In genomic region chr11:66044757-66045156, GRCh38 we compare ENCODE assay signal across 13 cellular contexts. TPM values are rescaled to one million over a fixed set of nuclear protein-coding genes. Genes with fewer than 3 reads are reported as not detected.
DNase-seq lines count a peak whose midpoint lies in the region; ATAC-seq and TF ChIP-seq lines count a peak whose summit lies in the region.
"Had no signal": no experiment of that assay in that cellular context is flagged by ENCODE, and none has a peak within 500 bp of the region (broad histone marks: within the 10 kb centered on the region; RNA-seq: fewer than 3 reads in every experiment).

No MANE protein-coding gene starts in this region.

- no peaks in the 10 kb centered on the region for H3F3A ChIP-seq in Loucy (ENCODE audit: low read depth)

- H3K36me3 ChIP-seq in Loucy (ENCODE audit: insufficient read depth, low read length) (no peaks in the 10 kb centered on the region), body of pancreas (replicated peaks in 1 of 2; ENCODE audit: insufficient read depth in 1 of 2, low read depth in 2 of 2) (no peaks in the 10 kb centered on the region), spleen (no peaks in the 10 kb centered on the region)
- H3K36me3 ChIP-seq: HAP-1, lower lobe of right lung, uterus had no signal

- no peaks in the 10 kb centered on the region for H3K79me2 ChIP-seq in Loucy (ENCODE audit: insufficient read depth, low read length)

- H2AFZ ChIP-seq in Loucy (ENCODE audit: low read length): peak overlapping the region; percentile 64

- intact Hi-C loops in body of pancreas (cut with DNase I) (no loop called here), spleen (cut with DNase I; ENCODE audit: low total_unique reads) (no loop called here)

- no peak for TF ChIP-seq CTCF in Loucy (conservative IDR thresholded peaks at IDR 0.05; ENCODE audit: low read length)
- TF ChIP-seq CTCF in body of pancreas (IDR thresholded peaks at IDR 0.05): no peak
- TF ChIP-seq CTCF in spleen (IDR thresholded peaks at IDR 0.05 in 8 of 11, conservative IDR thresholded peaks at IDR 0.05 in 3 of 11): no peak

- H3K27ac ChIP-seq in body of pancreas (no peak overlapping the region), spleen (no peak overlapping the region)
- H3K27ac ChIP-seq: lower lobe of right lung, uterus had no signal

- peak; percentile 23 for DNase-seq in activated CD8-positive, alpha-beta memory T cell treated with anti-CD3 and anti-CD28 coated beads, Interleukin-2, amount 50 U/mL, for 4 hours
- no peak for DNase-seq in activated CD8-positive, alpha-beta memory T cell treated with anti-CD3 and anti-CD28 coated beads for 24 hours
- DNase-seq in body of pancreas (no peak), spleen (peak; percentile 16), MV-4-11 (lab: John Stamatoyannopoulos, UW) (no peak), NAMALWA (ENCODE audit: low spot score) (no peak), middle frontal gyrus (ENCODE audit: extremely low spot score, low spot score) (no peak)

- H3K27me3 ChIP-seq in Loucy (ENCODE audit: insufficient read depth, low read length, poor library complexity, severe bottlenecking) (no peaks in the 10 kb centered on the region), body of pancreas (no peaks in the 10 kb centered on the region), spleen (replicated peaks in 1 of 7) (peaks cover 0 to 27% (median 10%) of the 10 kb centered on the region in 7 donors)
- H3K27me3 ChIP-seq: uterus had no signal

- H3K9me2 ChIP-seq in Loucy (replicated peaks; ENCODE audit: low read depth, low read length): no peaks in the 10 kb centered on the region

- WGBS in body of pancreas, 2 donors: 32 to 52% methylated on average over 6 of the region's 6 CpGs
- 59 to 70% (median 60%) methylated on average over 6 of the region's 6 CpGs for WGBS in spleen, 5 donors

- peak; percentile 6 for ATAC-seq in body of pancreas

- H3K9me3 ChIP-seq in Loucy (ENCODE audit: insufficient read depth, low read depth, low read length) (no peaks in the 10 kb centered on the region), body of pancreas (no peaks in the 10 kb centered on the region), spleen (no peaks in the 10 kb centered on the region)
- H3K9me3 ChIP-seq: HAP-1, lower lobe of right lung, uterus had no signal

- no peak overlapping the region for H3K4me3 ChIP-seq in Loucy (ENCODE audit: low read length, poor library complexity, severe bottlenecking)
- H3K4me3 ChIP-seq in body of pancreas: no peak overlapping the region
- H3K4me3 ChIP-seq in spleen: peak overlapping the region in 1 of 8 donors; percentile 38
- H3K4me3 ChIP-seq: lower lobe of right lung, uterus had no signal

- no peak for TF ChIP-seq POLR2A in body of pancreas (IDR thresholded peaks at IDR 0.05)
- no peak for TF ChIP-seq POLR2A in spleen (IDR thresholded peaks at IDR 0.05)

- H3K4me1 ChIP-seq in Loucy (ENCODE audit: insufficient read depth, low read length, poor library complexity, severe bottlenecking) (peaks cover 4% of the 10 kb centered on the region), body of pancreas (peaks cover 32% of the 10 kb centered on the region), spleen (peaks cover 6 to 22% (median 14%) of the 10 kb centered on the region in 6 donors)
- H3K4me1 ChIP-seq: lower lobe of right lung, uterus had no signal

- H4K20me1 ChIP-seq in Loucy (ENCODE audit: insufficient read depth, low read length, poor library complexity, severe bottlenecking): no peaks in the 10 kb centered on the region

- no peak overlapping the region for H3K9ac ChIP-seq in Loucy (ENCODE audit: low read depth, low read length, poor library complexity, severe bottlenecking)

- H3K4me2 ChIP-seq in Loucy (ENCODE audit: low read depth, low read length, poor library complexity, severe bottlenecking): peak overlapping the region; percentile 24

RNA-seq across cellular contexts. Expression of gene GAL3ST3, which starts 4.2 kb away (rescaled TPM):
- total RNA-seq in body of pancreas (1 to 10 TPM in 1 of 2 donors, under 1 TPM in 1; 0.66 to 2.6 TPM), spleen (not detected)
- under 1 TPM; 0.03 to 0.04 (median 0.03) TPM for polyA plus RNA-seq in spleen
- total RNA-seq: lower lobe of right lung, M059J had no signal

RNA-seq across cellular contexts. Expression of gene SF3B2, which starts 7.4 kb away (rescaled TPM):
- total RNA-seq in body of pancreas: 100 to 1,000 TPM; 112 to 255 TPM
- total RNA-seq in spleen: 100 to 1,000 TPM; 139 to 195 (median 164) TPM
- polyA plus RNA-seq in spleen: 100 to 1,000 TPM in 1 of 3 donors, 10 to 100 TPM in 2; 77.5 to 104 (median 89.9) TPM

RNA-seq across cellular contexts. Expression of gene CATSPER1, which starts 18.5 kb away (rescaled TPM):
- total RNA-seq in body of pancreas (not detected), spleen (1 to 10 TPM in 3 of 7 donors, under 1 TPM in 2, not detected in 2; 0.70 to 1.2 (median 1.1) TPM)
- polyA plus RNA-seq in spleen: under 1 TPM; 0.30 to 0.51 (median 0.50) TPM
- total RNA-seq: dermis microvascular lymphatic vessel endothelial cell had no signal

RNA-seq across cellular contexts. Expression of gene PACS1, which starts 25.3 kb away (rescaled TPM):
- total RNA-seq in body of pancreas: 10 to 100 TPM; 17.5 to 19.7 TPM
- 100 to 1,000 TPM in 5 of 7 donors, 10 to 100 TPM in 2; 65.8 to 126 (median 110) TPM for total RNA-seq in spleen
- polyA plus RNA-seq in spleen: 10 to 100 TPM; 20.6 to 35.1 (median 20.9) TPM

RNA-seq across cellular contexts. Expression of gene CST6, which starts 32.9 kb away (rescaled TPM):
- not detected for total RNA-seq in body of pancreas
- not detected for total RNA-seq in spleen
- 1 to 10 TPM in 1 of 3 donors, under 1 TPM in 2; 0.76 to 1.4 (median 0.93) TPM for polyA plus RNA-seq in spleen

Comparison
In these comparisons a context has a peak if more than half of its experiments do, and no peak if none do; other contexts are left out.
1. DNase-seq: peak in activated CD8-positive, alpha-beta memory T cell treated with anti-CD3 and anti-CD28 coated beads, Interleukin-2, amount 50 U/mL, for 4 hours (single experiment) and spleen (single experiment); none in activated CD8-positive, alpha-beta memory T cell treated with anti-CD3 and anti-CD28 coated beads for 24 hours (single experiment), body of pancreas (0 of 4), MV-4-11 (single experiment), NAMALWA (single experiment) and middle frontal gyrus (single experiment).